ENCODE assay signal across 8 cellular contexts in genomic region chr6:31729979-31730630, GRCh38. TPM values are rescaled to one million over a fixed set of nuclear protein-coding genes. Genes with fewer than 3 reads are reported as not detected.
A peak's percentile ranks its signal among the peaks of the same experiment; 100 is the strongest.
DNase-seq lines count a peak whose midpoint lies in the region; ATAC-seq and TF ChIP-seq lines count a peak whose summit lies in the region.

No MANE protein-coding gene starts in this region.

- DNase-seq in NK-92 treated with Interleukin-12 subunit alpha and Interleukin-12 subunit beta, amount 100 ng/mL, for 24 hours (lab: John Stamatoyannopoulos, UW) = peak; percentile 15
- DNase-seq in NK-92 (lab: John Stamatoyannopoulos, UW; ENCODE audit: unreplicated experiment) (no peak), LHCN-M2 (ENCODE audit: low read depth) (peak; percentile 79), T1000 (lab: John Stamatoyannopoulos, UW) (peak; percentile 82), body of pancreas (peak; percentile 68 to 82 (median 74)), hippocampal formation (lab: John Stamatoyannopoulos, UW) (peak; percentile 25 to 43)

- intact Hi-C loops in body of pancreas (cut with DNase I) = no loop called here

- no peak for TF ChIP-seq CTCF in body of pancreas (IDR thresholded peaks at IDR 0.05)

- H3K27ac ChIP-seq in body of pancreas (peak overlapping the region; percentile 71 to 93 (median 83)), rectal smooth muscle tissue (ENCODE audit: low read depth, low read length) (peak overlapping the region; percentile 97)

- peak; percentile 56 for ATAC-seq in body of pancreas
- ATAC-seq in HG03469 (IDR thresholded peaks at IDR 0.05; ENCODE audit: unreplicated experiment) = no peak

- H3K9ac ChIP-seq in rectal smooth muscle tissue (ENCODE audit: low read length) = peak overlapping the region; percentile 25

- no peaks in the 10 kb centered on the region for H3K27me3 ChIP-seq in body of pancreas
- H3K27me3 ChIP-seq in rectal smooth muscle tissue (ENCODE audit: control insufficient read depth, insufficient read depth, low read length) = no peaks in the 10 kb centered on the region

- H3K4me3 ChIP-seq in body of pancreas (peak overlapping the region; percentile 62 to 75), rectal smooth muscle tissue (ENCODE audit: low read length) (peak overlapping the region; percentile 82)

- H3K4me1 ChIP-seq in body of pancreas (peaks cover 42% of the 10 kb centered on the region), rectal smooth muscle tissue (ENCODE audit: control insufficient read depth, insufficient read depth, low read length) (peaks cover 13% of the 10 kb centered on the region)

- TF ChIP-seq POLR2A in body of pancreas (IDR thresholded peaks at IDR 0.05) = peak in 2 of 3 donors; percentile 36 to 48

- WGBS in body of pancreas, 2 donors = 11 to 16% methylated on average over 8 to 46 of the region's 46 CpGs

- H3K9me3 ChIP-seq in body of pancreas = no peaks in the 10 kb centered on the region

- H3K36me3 ChIP-seq in body of pancreas (replicated peaks in 1 of 2; ENCODE audit: insufficient read depth in 1 of 2, low read depth in 2 of 2) = peaks cover 9 to 14% of the 10 kb centered on the region in 2 donors
- H3K36me3 ChIP-seq in rectal smooth muscle tissue (ENCODE audit: control insufficient read depth, insufficient read depth, low read length) = peaks cover 41% of the 10 kb centered on the region

RNA-seq across cellular contexts. Expression of gene DDAH2, which starts 1.0 kb away (rescaled TPM):
- total RNA-seq in LHCN-M2 (2014; rRNA removed) (78.4 and 85.8 TPM in 2 replicates), body of pancreas (10 to 100 TPM; 23.6 to 40.5 TPM)
- polyA plus RNA-seq in LHCN-M2 (2012) = 143 TPM

RNA-seq across cellular contexts. Expression of gene CLIC1, which starts 6.2 kb away (rescaled TPM):
- total RNA-seq in LHCN-M2 (2014; rRNA removed) = 771 and 894 TPM in 2 replicates
- polyA plus RNA-seq in LHCN-M2 (2012) = 933 TPM
- total RNA-seq in body of pancreas = 10 to 100 TPM; 68.9 to 92.9 TPM

RNA-seq across cellular contexts. Expression of gene MPIG6B, which starts 6.9 kb away (rescaled TPM):
- total RNA-seq in LHCN-M2 (2014; rRNA removed) (not detected in 2 replicates), body of pancreas (not detected)
- polyA plus RNA-seq in LHCN-M2 (2012) = 0.05 TPM

RNA-seq across cellular contexts. Expression of gene LY6G6C, which starts 8.6 kb away (rescaled TPM):
- 0.51 TPM in 1 of 2 replicates, not detected in the other for total RNA-seq in LHCN-M2 (2014; rRNA removed)
- not detected for polyA plus RNA-seq in LHCN-M2 (2012)
- total RNA-seq in body of pancreas = not detected

RNA-seq across cellular contexts. Expression of gene MSH5, which starts 9.7 kb away (rescaled TPM):
- 13.2 and 16.5 TPM in 2 replicates for total RNA-seq in LHCN-M2 (2014; rRNA removed)
- polyA plus RNA-seq in LHCN-M2 (2012) = 3.7 TPM
- 10 to 100 TPM in 1 of 2 donors, 1 to 10 TPM in 1; 6.7 to 12.9 TPM for total RNA-seq in body of pancreas
